Comparison of ENCODE assay signal across 18 cellular contexts in genomic region chr2:79369127-79369526, GRCh38.
"Had no signal": no experiment of that assay in that cellular context is flagged by ENCODE, and none has a peak within 500 bp of the region (broad histone marks: within the 10 kb centered on the region; RNA-seq: fewer than 3 reads in every experiment).

No MANE protein-coding gene starts in this region.

- H3K79me2 ChIP-seq: parathyroid adenoma had no signal

- H3K27me3 Mint-ChIP-seq: activated B cell treated with CpG ODN at 0.5 μM for 24 hours; activated CD4-positive, alpha-beta T cell treated with anti-CD3 and anti-CD28 coated beads, Interleukin-2, amount 10 ng/mL, durations not matched to agents 24 days and 14 days; stimulated activated naive B cell treated with anti-CD40 and anti-IgM and Interleukin-4, amounts not matched to agents 10 μg/mL and 1 μg/mL and 100 μg/mL, for 72 hours had no signal

- H3K9me3 Mint-ChIP-seq: neural crest cell; stimulated activated naive B cell treated with anti-CD40 and anti-IgM and Interleukin-4, amounts not matched to agents 10 μg/mL and 1 μg/mL and 100 μg/mL, for 72 hours; type B pancreatic cell had no signal

- H3K4me3 ChIP-seq: ascending aorta, esophagus squamous epithelium, heart left ventricle, left ventricle myocardium inferior, spleen had no signal

- H3K9ac ChIP-seq: parathyroid adenoma had no signal

- H3K4me3 Mint-ChIP-seq: activated B cell treated with CpG ODN at 0.5 μM for 24 hours; activated CD4-positive, alpha-beta T cell treated with anti-CD3 and anti-CD28 coated beads, Interleukin-2, amount 10 ng/mL, durations not matched to agents 24 days and 14 days; activated T-helper 1 cell treated with anti-CD3 and anti-CD28 coated beads, Interleukin-12 subunit alpha, Interleukin-12 subunit beta, Interleukin-2, Interleukin-4 antibody, amounts not matched to agents 30 ng/mL and 10 ng/mL and 1 ng/mL, durations not matched to agents 14 hours and 24 hours and 36 hours; neural crest cell; stimulated activated naive B cell treated with anti-CD40 and anti-IgM and Interleukin-4, amounts not matched to agents 10 μg/mL and 1 μg/mL and 100 μg/mL, for 72 hours; type B pancreatic cell had no signal

- H3K27ac ChIP-seq: ascending aorta, esophagus squamous epithelium, heart left ventricle, left ventricle myocardium inferior, parathyroid adenoma, spleen had no signal

- H3K27me3 ChIP-seq: ascending aorta, esophagus squamous epithelium, heart left ventricle, spleen had no signal

- H3K9me3 ChIP-seq: ascending aorta, heart left ventricle, left ventricle myocardium inferior had no signal

- H3K27ac Mint-ChIP-seq: activated B cell treated with CpG ODN at 0.5 μM for 24 hours; activated CD4-positive, alpha-beta T cell treated with anti-CD3 and anti-CD28 coated beads, Interleukin-2, amount 10 ng/mL, durations not matched to agents 24 days and 14 days; activated T-helper 1 cell treated with anti-CD3 and anti-CD28 coated beads, Interleukin-12 subunit alpha, Interleukin-12 subunit beta, Interleukin-2, Interleukin-4 antibody, amounts not matched to agents 30 ng/mL and 10 ng/mL and 1 ng/mL, durations not matched to agents 14 hours and 24 hours and 36 hours; stimulated activated naive B cell treated with anti-CD40 and anti-IgM and Interleukin-4, amounts not matched to agents 10 μg/mL and 1 μg/mL and 100 μg/mL, for 72 hours; type B pancreatic cell had no signal

- FAIRE-seq: keratinocyte had no signal

- DNase-seq: activated B cell treated with CpG ODN at 0.5 μM for 24 hours; activated CD4-positive, alpha-beta T cell treated with anti-CD3 and anti-CD28 coated beads, Interleukin-2, amount 10 ng/mL, durations not matched to agents 24 days and 14 days; activated naive CD4-positive, alpha-beta T cell; esophagus squamous epithelium; foreskin fibroblast; heart left ventricle; left ventricle myocardium inferior; mesenchymal stem cell; spleen; stimulated activated CD4-positive, alpha-beta T cell treated with anti-CD3 and anti-CD28 coated beads, Interleukin-1b, Interleukin-23, amount 100 ng/mL, for 48 hours; stimulated activated naive B cell treated with anti-CD40 and anti-IgM and Interleukin-4, amounts not matched to agents 10 μg/mL and 1 μg/mL and 100 μg/mL, for 72 hours had no signal

- H3K4me1 Mint-ChIP-seq: activated B cell treated with CpG ODN at 0.5 μM for 24 hours; activated CD4-positive, alpha-beta T cell treated with anti-CD3 and anti-CD28 coated beads, Interleukin-2, amount 10 ng/mL, durations not matched to agents 24 days and 14 days; stimulated activated naive B cell treated with anti-CD40 and anti-IgM and Interleukin-4, amounts not matched to agents 10 μg/mL and 1 μg/mL and 100 μg/mL, for 72 hours had no signal

- H3K4me1 ChIP-seq: ascending aorta, esophagus squamous epithelium, heart left ventricle, left ventricle myocardium inferior, parathyroid adenoma, spleen had no signal

- H3K36me3 ChIP-seq: ascending aorta, esophagus squamous epithelium, heart left ventricle, left ventricle myocardium inferior, spleen had no signal

- H3K36me3 Mint-ChIP-seq: stimulated activated naive B cell treated with anti-CD40 and anti-IgM and Interleukin-4, amounts not matched to agents 10 μg/mL and 1 μg/mL and 100 μg/mL, for 72 hours; type B pancreatic cell had no signal

- ATAC-seq: heart left ventricle; sciatic nerve; stimulated activated naive B cell treated with anti-CD40 and anti-IgM and Interleukin-4, amounts not matched to agents 10 μg/mL and 1 μg/mL and 100 μg/mL, for 72 hours had no signal

- H2AFZ ChIP-seq: parathyroid adenoma had no signal
